Comparison of ENCODE assay signal across 8 cellular contexts in the genomic region with DNA sequence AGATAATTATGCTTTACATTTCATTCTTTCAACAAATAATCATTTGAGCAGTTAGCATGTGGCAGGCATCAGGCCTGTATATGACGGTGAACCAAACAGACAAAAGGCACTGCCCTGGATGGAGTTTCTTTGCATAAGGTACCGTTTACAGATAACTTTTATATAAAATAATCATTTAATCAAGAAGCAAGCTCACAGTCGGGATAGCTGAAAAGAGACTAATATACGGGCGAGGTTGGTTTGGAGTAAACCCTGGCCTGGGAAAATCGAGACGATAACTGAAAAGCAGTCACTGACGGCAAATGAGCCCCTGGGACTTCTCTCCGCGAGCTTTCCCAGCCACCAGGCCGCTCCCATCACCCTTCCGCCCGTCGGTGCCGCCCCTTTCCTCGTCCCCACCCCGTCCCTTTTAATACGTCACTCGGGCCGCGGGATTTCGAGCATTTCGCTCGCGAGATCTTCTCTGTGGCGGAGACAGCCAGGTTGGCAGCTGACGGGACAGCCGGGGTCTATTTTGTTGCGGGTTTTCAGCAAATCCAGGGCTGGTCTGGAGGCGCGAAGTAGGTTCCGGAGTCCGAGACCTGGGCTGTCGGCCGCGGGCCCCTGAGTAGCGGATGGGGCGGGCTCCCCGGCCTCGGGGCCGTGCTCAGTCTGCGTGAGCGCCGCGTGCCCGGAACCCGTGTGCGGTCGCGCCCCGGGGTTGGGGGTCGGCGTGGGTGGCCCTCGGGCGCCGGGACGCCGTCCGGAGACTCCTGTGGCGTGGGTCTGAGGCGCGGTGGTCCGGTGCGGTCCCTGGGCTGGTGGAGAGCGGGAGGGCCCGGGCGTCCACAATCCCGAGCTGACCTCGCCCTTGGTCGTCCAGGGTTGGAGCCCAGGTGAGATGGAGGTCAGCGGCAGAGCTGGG. TPM values are rescaled to one million over a fixed set of nuclear protein-coding genes. Genes with fewer than 3 reads are reported as not detected.
DNase-seq lines count a peak whose midpoint lies in the region; ATAC-seq and TF ChIP-seq lines count a peak whose summit lies in the region.

A gene (plus strand): TSS at position 462 of the 904 bp plus-strand sequence. CDS start 703 bp downstream, outside the sequence.

- H3K9me3 ChIP-seq in cardiac muscle cell (ENCODE audit: low read depth), result no peaks in the 10 kb centered on the region
- H3K9me3 ChIP-seq in trophoblast cell (ENCODE audit: insufficient read depth, low read depth, low read length), result no peaks in the 10 kb centered on the region
- H3K9me3 ChIP-seq in transverse colon, result no peaks in the 10 kb centered on the region

- H2BK5ac ChIP-seq in trophoblast cell (ENCODE audit: low read depth, low read length, poor library complexity), result peak within 1 kb of the TSS; percentile 91

- H3K27ac Mint-ChIP-seq in activated naive CD8-positive, alpha-beta T cell treated with anti-CD3 and anti-CD28 coated beads, Interleukin-2, amount 50 U/mL, for 24 hours, result peak within 1 kb of the TSS; percentile 88

- no peak within 1 kb of the TSS for H3K23ac ChIP-seq in trophoblast cell (ENCODE audit: low read length)

- DNase-seq in GM12864 (ENCODE audit: low read depth), result peak; percentile 80
- peak; percentile 94 to 98 (median 97) for DNase-seq in NCI-H1417 (lab: John Stamatoyannopoulos, UW)
- peak; percentile 91 for DNase-seq in SW480 (ENCODE audit: low spot score)
- DNase-seq in activated naive CD8-positive, alpha-beta T cell treated with anti-CD3 and anti-CD28 coated beads, Interleukin-2, amount 50 U/mL, for 24 hours, result peak; percentile 93
- DNase-seq in cardiac muscle cell (ENCODE audit: low read depth in 1 of 2, low spot score in 1 of 2), result peak; percentile 94 to 96
- DNase-seq in trophoblast cell, result peak; percentile 86 to 98
- peak; percentile 96 for DNase-seq in transverse colon

- H3K9me3 Mint-ChIP-seq in activated naive CD8-positive, alpha-beta T cell treated with anti-CD3 and anti-CD28 coated beads, Interleukin-2, amount 50 U/mL, for 24 hours, result no peaks in the 10 kb centered on the region

- ATAC-seq in HG02759 (IDR thresholded peaks at IDR 0.05; ENCODE audit: unreplicated experiment), result peak; percentile 99
- peak; percentile 98 for ATAC-seq in activated naive CD8-positive, alpha-beta T cell treated with anti-CD3 and anti-CD28 coated beads, Interleukin-2, amount 50 U/mL, for 24 hours

- H3K4me1 Mint-ChIP-seq in activated naive CD8-positive, alpha-beta T cell treated with anti-CD3 and anti-CD28 coated beads, Interleukin-2, amount 50 U/mL, for 24 hours, result peaks cover 35% of the 10 kb centered on the region

- H3K4me3 ChIP-seq in GM12864 (ENCODE audit: low read depth, low read length) (peak within 1 kb of the TSS; percentile 99), cardiac muscle cell (peak within 1 kb of the TSS; percentile 77), trophoblast cell (ENCODE audit: low read depth, low read length) (peak within 1 kb of the TSS; percentile 95), transverse colon (peak within 1 kb of the TSS; percentile 90 to 98 (median 95))

- peak within 1 kb of the TSS; percentile 88 for H2BK120ac ChIP-seq in trophoblast cell (ENCODE audit: insufficient read depth, low read length, poor library complexity)

- H2AFZ ChIP-seq in trophoblast cell (ENCODE audit: insufficient read depth, low read length, poor library complexity), result peak within 1 kb of the TSS; percentile 90

- peak within 1 kb of the TSS; percentile 59 for H3K4me2 ChIP-seq in trophoblast cell (ENCODE audit: low read length)

- no peak for TF ChIP-seq EP300 in transverse colon (IDR thresholded peaks at IDR 0.05; ENCODE audit: low read depth)

- peak within 1 kb of the TSS; percentile 95 for H4K91ac ChIP-seq in trophoblast cell (ENCODE audit: low read depth, low read length)

- H4K8ac ChIP-seq in trophoblast cell (ENCODE audit: low read depth, low read length), result peak within 1 kb of the TSS; percentile 96

- no peak for TF ChIP-seq CTCF in GM12864 (IDR thresholded peaks at IDR 0.05; ENCODE audit: low read depth, low read length, missing control alignments)
- TF ChIP-seq CTCF in cardiac muscle cell (IDR thresholded peaks at IDR 0.05; ENCODE audit: low read depth, low read length), result no peak
- no peak for TF ChIP-seq CTCF in transverse colon (IDR thresholded peaks at IDR 0.05)

- H3K36me3 ChIP-seq in cardiac muscle cell (peaks cover 10% of the 10 kb centered on the region), trophoblast cell (ENCODE audit: control insufficient read depth in 1 of 2, insufficient read depth in 2 of 2, low read length in 2 of 2) (peaks cover 2 to 4% of the 10 kb centered on the region in 2 experiments), transverse colon (peaks cover 0 to 6% (median 0%) of the 10 kb centered on the region in 4 donors)

- peak within 1 kb of the TSS; percentile 87 for H3K27ac ChIP-seq in cardiac muscle cell
- H3K27ac ChIP-seq in trophoblast cell (ENCODE audit: low read depth, low read length), result peak within 1 kb of the TSS; percentile 84
- H3K27ac ChIP-seq in transverse colon, result peak within 1 kb of the TSS; percentile 91 to 99 (median 94)

- H3K4ac ChIP-seq in trophoblast cell (ENCODE audit: low read depth, low read length), result peak within 1 kb of the TSS; percentile 96

- intact Hi-C loops in transverse colon (cut with DNase I; ENCODE audit: low total_unique reads), result no loop called here

- peak; percentile 84 for TF ChIP-seq POLR2A in transverse colon (IDR thresholded peaks at IDR 0.05)

- in situ Hi-C loops in transverse colon (cut with MboI; ENCODE audit: low pct_ligation_motif_present in 1 of 4, low pct_unique_long_range_greater_than_20kb in 1 of 4, low sequenced_read_pairs in 3 of 4), result no loop called here

- peak within 1 kb of the TSS; percentile 98 for H3K18ac ChIP-seq in trophoblast cell (ENCODE audit: low read length)

- H3K36me3 Mint-ChIP-seq in activated naive CD8-positive, alpha-beta T cell treated with anti-CD3 and anti-CD28 coated beads, Interleukin-2, amount 50 U/mL, for 24 hours (ENCODE audit: low read depth), result peaks cover 27% of the 10 kb centered on the region

- H3K4me1 ChIP-seq in cardiac muscle cell (ENCODE audit: low read depth), result peaks cover 17% of the 10 kb centered on the region
- peaks cover 0 to 5% of the 10 kb centered on the region in 2 experiments for H3K4me1 ChIP-seq in trophoblast cell (ENCODE audit: control insufficient read depth in 1 of 2, insufficient read depth in 2 of 2, low read length in 2 of 2)
- H3K4me1 ChIP-seq in transverse colon, result peaks cover 7 to 40% (median 17%) of the 10 kb centered on the region in 4 donors

- no CpG with 5 or more reads among the region's 71 CpGs for WGBS in trophoblast cell (ENCODE audit: extremely low coverage, insufficient coverage, insufficient read length)
- WGBS in transverse colon (ENCODE audit: low coverage in 1 of 2), 2 donors, result 0 to 1% methylated on average over 2 to 51 of the region's 71 CpGs

- H2BK12ac ChIP-seq in trophoblast cell (ENCODE audit: low read length), result peak within 1 kb of the TSS; percentile 18

- H3K9ac ChIP-seq in trophoblast cell (ENCODE audit: low read length), result peak within 1 kb of the TSS; percentile 96

- peak within 1 kb of the TSS; percentile 99 for H3K14ac ChIP-seq in trophoblast cell (ENCODE audit: low read length)

- H3K4me3 Mint-ChIP-seq in activated naive CD8-positive, alpha-beta T cell treated with anti-CD3 and anti-CD28 coated beads, Interleukin-2, amount 50 U/mL, for 24 hours, result peak within 1 kb of the TSS; percentile 87

- H3K79me2 ChIP-seq in trophoblast cell (ENCODE audit: control insufficient read depth, insufficient read depth, low read length, poor library complexity), result peaks cover 6% of the 10 kb centered on the region

- H3K27me3 Mint-ChIP-seq in activated naive CD8-positive, alpha-beta T cell treated with anti-CD3 and anti-CD28 coated beads, Interleukin-2, amount 50 U/mL, for 24 hours, result peaks cover 2% of the 10 kb centered on the region

- H4K12ac ChIP-seq in trophoblast cell (ENCODE audit: low read depth, low read length), result peak within 1 kb of the TSS; percentile 84

- peaks cover 8% of the 10 kb centered on the region for H3K79me1 ChIP-seq in trophoblast cell (ENCODE audit: low read length)

- peak within 1 kb of the TSS; percentile 88 for H2AK5ac ChIP-seq in trophoblast cell (ENCODE audit: low read length)

- H3K27me3 ChIP-seq in cardiac muscle cell (no peaks in the 10 kb centered on the region), trophoblast cell (ENCODE audit: insufficient read depth, low read length) (no peaks in the 10 kb centered on the region), transverse colon (no peaks in the 10 kb centered on the region)

RNA-seq across cellular contexts. Expression of the gene that starts here (rescaled TPM):
- 28.4 and 36.8 TPM in 2 replicates for total RNA-seq in cardiac muscle cell
- polyA plus RNA-seq in cardiac muscle cell, result 30.6 and 49.1 TPM in 2 replicates
- polyA plus RNA-seq in trophoblast cell (2013), result 49.5 and 51.2 TPM in 2 replicates
- total RNA-seq in transverse colon, result 10 to 100 TPM in 2 of 4 donors, 1 to 10 TPM in 2; 7.5 to 37.3 (median 21.8) TPM

Comparison
In these comparisons a context has a peak if more than half of its experiments do, and no peak if none do; other contexts are left out.
1. Peak in every context shown above with its lines: DNase-seq, ATAC-seq, H3K4me3 ChIP-seq and H3K27ac ChIP-seq.